Comparison of ENCODE assay signal across 8 cellular contexts in genomic region chr18:64017870-64018269, GRCh38. TPM values are rescaled to one million over a fixed set of nuclear protein-coding genes. Genes with fewer than 3 reads are reported as not detected.
DNase-seq lines count a peak whose midpoint lies in the region; ATAC-seq, FAIRE-seq and TF ChIP-seq lines count a peak whose summit lies in the region.

No MANE protein-coding gene starts in this region.

- TF ChIP-seq RAD21 in GM12878 (IDR thresholded peaks at IDR 0.05; ENCODE audit: insufficient read depth, low read depth, low read length): peak; percentile 78

- TF ChIP-seq CTCF in GM12878 (IDR thresholded peaks at IDR 0.05 in 2 of 3, conservative IDR thresholded peaks at IDR 0.05 in 1 of 3; ENCODE audit: control insufficient read depth in 2 of 3, extremely low read depth in 1 of 3, insufficient read depth in 1 of 3, low read depth in 3 of 3, low read length in 3 of 3) (peak; percentile 32 to 60 (median 45); a peak in 5 of 6 replicates), gastrocnemius medialis (IDR thresholded peaks at IDR 0.05 in 4 of 5, conservative IDR thresholded peaks at IDR 0.05 in 1 of 5) (peak in 2 of 5 experiments; percentile 12 to 16)

- no peaks in the 10 kb centered on the region; a peak in 1 of 4 replicates for H3K27me3 ChIP-seq in GM12878 (replicated peaks in 1 of 2; ENCODE audit: control insufficient read depth in 2 of 2, insufficient read depth in 2 of 2, low read length in 1 of 2)
- no peaks in the 10 kb centered on the region for H3K27me3 ChIP-seq in gastrocnemius medialis

- H3K27ac Mint-ChIP-seq in activated CD4-positive, alpha-beta T cell treated with anti-CD3 and anti-CD28 coated beads for 36 hours: no peak overlapping the region

- RAD21 ChIA-PET in GM12878 (lab: Charles Lee; ENCODE audit: unreplicated experiment): interaction anchor here (0.6 to 1.8 kb wide), 11 partner anchors 9 to 1925 kb away, joined by 3 to 10 read pairs (median 4); no protein-coding TSS in a partner anchor

- no peaks in the 10 kb centered on the region for H3K9me3 Mint-ChIP-seq in activated CD4-positive, alpha-beta T cell treated with anti-CD3 and anti-CD28 coated beads for 36 hours (ENCODE audit: low read depth)

- no peak overlapping the region for H2AFZ ChIP-seq in GM12878 (ENCODE audit: control insufficient read depth, low read depth, low read length)

- TF ChIP-seq EP300 in GM12878 (IDR thresholded peaks at IDR 0.05; ENCODE audit: borderline replicate concordance in 1 of 2, control insufficient read depth in 1 of 2, low read depth in 2 of 2, low read length in 2 of 2): no peak

- peaks cover 4% of the 10 kb centered on the region for H3K27me3 Mint-ChIP-seq in activated CD4-positive, alpha-beta T cell treated with anti-CD3 and anti-CD28 coated beads for 36 hours

- H3K4me3 ChIP-seq in GM12878 (no peak overlapping the region), gastrocnemius medialis (no peak overlapping the region)

- H3K9me3 ChIP-seq in GM12878 (replicated peaks; ENCODE audit: control insufficient read depth, insufficient read depth, low read length) (no peaks in the 10 kb centered on the region), gastrocnemius medialis (no peaks in the 10 kb centered on the region)

- intact Hi-C loops in GM12878 (cut with micrococcal nuclease; ENCODE audit: unreplicated experiment): loop anchor here (1.0 to 5.0 kb wide), 3 partner anchors 79 to 1189 kb away; no protein-coding TSS in a partner anchor
- intact Hi-C loops in activated CD4-positive, alpha-beta T cell treated with anti-CD3 and anti-CD28 coated beads for 36 hours (cut with DNase I, micrococcal nuclease): loop anchor here in 1 of 2 experiments (2.0 kb wide), 1 partner anchor 391 kb away; no protein-coding TSS in a partner anchor
- intact Hi-C loops in gastrocnemius medialis (cut with DNase I; ENCODE audit: low total_unique reads): no loop called here

- POLR2A ChIA-PET in GM12878 (lab: Charles Lee): no interaction called here
- POLR2A ChIA-PET in activated CD4-positive, alpha-beta T cell treated with anti-CD3 and anti-CD28 coated beads for 36 hours (lab: Charles Lee): no interaction called here

- H3K27ac ChIP-seq in GM12878 (ENCODE audit: control insufficient read depth, insufficient read depth) (no peak overlapping the region), gastrocnemius medialis (no peak overlapping the region)

- H3K36me3 ChIP-seq in GM12878 (ENCODE audit: control insufficient read depth in 2 of 2, insufficient read depth in 2 of 2, low read length in 1 of 2): no peaks in the 10 kb centered on the region
- H3K36me3 ChIP-seq in gastrocnemius medialis: no peaks in the 10 kb centered on the region

- no peaks in the 10 kb centered on the region for H3K4me1 Mint-ChIP-seq in activated CD4-positive, alpha-beta T cell treated with anti-CD3 and anti-CD28 coated beads for 36 hours

- CTCF ChIA-PET in GM12878 (lab: Yijun Ruan, JAX): interaction anchor here (0.6 to 6.4 kb wide), 24 partner anchors 9 to 1568 kb away, joined by 3 to 57 read pairs (median 4); no protein-coding TSS in a partner anchor
- CTCF ChIA-PET in activated CD4-positive, alpha-beta T cell treated with anti-CD3 and anti-CD28 coated beads for 36 hours (lab: Charles Lee): interaction anchor here (0.6 to 2.0 kb wide), 3 partner anchors 9 to 1381 kb away, joined by 3 to 8 read pairs (median 3); no protein-coding TSS in a partner anchor

- BruUV-seq in GM12878 (replicated peaks; lab: Mats Ljungman, UMichigan): no TSS peak

- no peaks in the 10 kb centered on the region for H3K36me3 Mint-ChIP-seq in activated CD4-positive, alpha-beta T cell treated with anti-CD3 and anti-CD28 coated beads for 36 hours (ENCODE audit: low read depth)

- FAIRE-seq in GM12878 (lab: Jason Lieb, UNC): peak; percentile 92

- H3K4me3 Mint-ChIP-seq in activated CD4-positive, alpha-beta T cell treated with anti-CD3 and anti-CD28 coated beads for 36 hours: no peak overlapping the region

- no peaks in the 10 kb centered on the region for H3K79me2 ChIP-seq in GM12878 (ENCODE audit: control insufficient read depth, insufficient read depth, low read length)

- DNase-seq in AG08396 (ENCODE audit: low spot score): peak; percentile 29
- peak; percentile 15 for DNase-seq in NCI-H1092 treated with DMSO at 0.1 percent for 48 hours (lab: John Stamatoyannopoulos, UW)
- no peak for DNase-seq in GM12878 (ENCODE audit: low read depth, low spot score)
- peak; percentile 45 for DNase-seq in myocyte (ENCODE audit: low read depth)
- no peak for DNase-seq in activated CD4-positive, alpha-beta T cell treated with anti-CD3 and anti-CD28 coated beads for 36 hours
- no peak for DNase-seq in gastrocnemius medialis

- no peak overlapping the region for H3K4me2 ChIP-seq in GM12878 (ENCODE audit: control insufficient read depth, insufficient read depth)

- 5% methylated on average over 1 of the region's 1 CpG for WGBS in GM12878 (ENCODE audit: insufficient coverage, insufficient replicate concordance, low lambda C conversion rate, missing lambda C conversion rate)

- no peaks in the 10 kb centered on the region for H4K20me1 ChIP-seq in GM12878 (ENCODE audit: control insufficient read depth, insufficient read depth)

- ATAC-seq in GM18870 (IDR thresholded peaks at IDR 0.05; ENCODE audit: unreplicated experiment) (peak; percentile 62), GM12878 (peak; percentile 68), gastrocnemius medialis (no peak), HG03342 (IDR thresholded peaks at IDR 0.05; ENCODE audit: unreplicated experiment) (no peak)
- ATAC-seq in activated CD4-positive, alpha-beta T cell treated with anti-CD3 and anti-CD28 coated beads for 36 hours: no peak

- H3K4me1 ChIP-seq in GM12878 (ENCODE audit: control insufficient read depth, insufficient read depth, low read length): no peaks in the 10 kb centered on the region
- H3K4me1 ChIP-seq in gastrocnemius medialis: no peaks in the 10 kb centered on the region

- SMC1A ChIA-PET in GM12878 (lab: Charles Lee; ENCODE audit: uncharacterized antibody, unreplicated experiment): interaction anchor here (0.7 to 4.0 kb wide), 12 partner anchors 9 to 392 kb away, joined by 3 to 34 read pairs (median 4); no protein-coding TSS in a partner anchor

- H3K9ac ChIP-seq in GM12878 (ENCODE audit: control insufficient read depth, insufficient read depth, low read length): no peak overlapping the region

- in situ Hi-C loops in GM12878 (cut with MboI): no loop called here
- in situ Hi-C loops in gastrocnemius medialis (cut with MboI; ENCODE audit: low sequenced_read_pairs in 4 of 4): no loop called here

- TF ChIP-seq POLR2A in GM12878 (IDR thresholded peaks at IDR 0.05; ENCODE audit: low read depth, low read length): no peak
- TF ChIP-seq POLR2A in gastrocnemius medialis (IDR thresholded peaks at IDR 0.05): no peak

TF ChIP-seq in GM12878, 131 proteins besides CTCF, POLR2A, EP300 and RAD21:
- TF ChIP-seq SMC3 (IDR thresholded peaks at IDR 0.05; ENCODE audit: borderline replicate concordance, low read length) (peak; percentile 46), SIX5 (IDR thresholded peaks at IDR 0.05; ENCODE audit: low read depth, low read length, severe bottlenecking) (no peak)

RNA-seq across cellular contexts. Expression of gene SERPINB8, which starts 48.0 kb away (rescaled TPM):
- 23.8 and 26.6 TPM in 2 replicates for total RNA-seq in GM12878 (2013; cell fraction: nucleolus; rRNA removed)
- total RNA-seq in GM12878 (2014; rRNA removed) (9.9 and 11.2 TPM in 2 replicates), GM12878 (2014; rRNA removed; fragmentation: Illumina TruSeq; extraction: Trizol) (11.1 and 12.1 TPM in 2 replicates), GM12878 (2021) (21.8 and 22.0 TPM in 2 replicates), myocyte (4.8 and 5.7 TPM in 2 replicates), gastrocnemius medialis (1 to 10 TPM in 3 of 4 donors, under 1 TPM in 1; 0.87 to 3.8 (median 1.6) TPM)
- 9.4 TPM for polyA plus RNA-seq in GM12878 (2011; ENCODE audit: low read depth)
- polyA plus RNA-seq in GM12878 (2011; rRNA removed) (28.7 and 35.8 TPM in 2 replicates), GM12878 (2014; fragmentation: Illumina TruSeq; extraction: Trizol) (31.5 and 36.8 TPM in 2 replicates), GM12878 (2014; fragmentation: Nextera tagmentation; extraction: Ambion mirVana) (10 to 100 TPM in 1 of 2 experiments, 1 to 10 TPM in 1; 8.1 to 13.0 TPM), GM12878 (2014; rRNA removed) (15.0 and 20.1 TPM in 2 replicates), GM12878 (2016; fragmentation: Nextera tagmentation; extraction: Ambion mirVana) (10 to 100 TPM; 16.2 to 17.2 TPM)
- 11.4 and 14.4 TPM in 2 replicates for polyA plus RNA-seq in GM12878 (2011; cell fraction: cytosol; rRNA removed)
- 42.5 and 44.8 TPM in 2 replicates for polyA plus RNA-seq in GM12878 (2011; cell fraction: nucleus; rRNA removed)
- 10.4 and 13.6 TPM in 2 replicates for polyA plus RNA-seq in GM12878 (2012)
- 12.6 and 13.6 TPM in 2 replicates for polyA minus RNA-seq in GM12878 (2011; rRNA and poly(A)+ RNA removed)
- polyA minus RNA-seq in GM12878 (2011; cell fraction: cytosol; rRNA and poly(A)+ RNA removed): 3.6 and 4.0 TPM in 2 replicates
- polyA minus RNA-seq in GM12878 (2011; cell fraction: nucleus; rRNA and poly(A)+ RNA removed): 15.0 and 23.1 TPM in 2 replicates
- polyA plus RNA-seq in myocyte (2012): 7.7 TPM
- total RNA-seq in activated CD4-positive, alpha-beta T cell treated with anti-CD3 and anti-CD28 coated beads for 36 hours: 10 to 100 TPM; 16.0 to 17.1 TPM

Comparison
In these comparisons a context has a peak if more than half of its experiments do, and no peak if none do; other contexts are left out.
1. DNase-seq: peak in AG08396 (single experiment), NCI-H1092 treated with DMSO at 0.1 percent for 48 hours (single experiment) and myocyte (single experiment); none in GM12878 (single experiment), activated CD4-positive, alpha-beta T cell treated with anti-CD3 and anti-CD28 coated beads for 36 hours (single experiment) and gastrocnemius medialis (0 of 2).
2. ATAC-seq: peak in GM18870 (single experiment) and GM12878 (single experiment); none in activated CD4-positive, alpha-beta T cell treated with anti-CD3 and anti-CD28 coated beads for 36 hours (single experiment), gastrocnemius medialis (0 of 2) and HG03342 (single experiment).